1 cellular context compared by ENCODE assay signal in the genomic region with DNA sequence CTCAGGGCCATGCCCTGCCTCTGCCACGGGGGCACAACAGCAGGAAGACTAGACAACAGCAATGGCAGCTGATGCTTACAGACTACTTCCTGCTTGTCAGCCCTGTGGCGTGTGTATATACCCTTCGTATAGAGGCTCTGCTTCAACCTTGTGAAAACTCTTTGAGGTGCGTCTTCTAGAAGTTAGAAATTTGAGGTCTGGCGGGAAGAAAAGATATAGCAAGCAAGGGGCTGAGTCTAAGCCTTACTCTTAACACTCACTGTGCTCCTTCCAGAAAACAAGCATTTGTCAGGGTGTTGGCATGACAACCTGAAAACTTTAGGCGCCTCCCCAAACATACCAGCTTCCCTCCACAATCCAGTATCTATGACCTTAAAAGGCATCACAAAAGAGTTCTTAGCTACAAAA.
TF ChIP-seq lines count a peak whose summit lies in the region.

No MANE protein-coding gene starts in this region.

TF ChIP-seq in GM23338, 12 proteins besides CTCF, POLR2A, EP300 and RAD21 (continued from another document):
- TF ChIP-seq, protein P1, sequence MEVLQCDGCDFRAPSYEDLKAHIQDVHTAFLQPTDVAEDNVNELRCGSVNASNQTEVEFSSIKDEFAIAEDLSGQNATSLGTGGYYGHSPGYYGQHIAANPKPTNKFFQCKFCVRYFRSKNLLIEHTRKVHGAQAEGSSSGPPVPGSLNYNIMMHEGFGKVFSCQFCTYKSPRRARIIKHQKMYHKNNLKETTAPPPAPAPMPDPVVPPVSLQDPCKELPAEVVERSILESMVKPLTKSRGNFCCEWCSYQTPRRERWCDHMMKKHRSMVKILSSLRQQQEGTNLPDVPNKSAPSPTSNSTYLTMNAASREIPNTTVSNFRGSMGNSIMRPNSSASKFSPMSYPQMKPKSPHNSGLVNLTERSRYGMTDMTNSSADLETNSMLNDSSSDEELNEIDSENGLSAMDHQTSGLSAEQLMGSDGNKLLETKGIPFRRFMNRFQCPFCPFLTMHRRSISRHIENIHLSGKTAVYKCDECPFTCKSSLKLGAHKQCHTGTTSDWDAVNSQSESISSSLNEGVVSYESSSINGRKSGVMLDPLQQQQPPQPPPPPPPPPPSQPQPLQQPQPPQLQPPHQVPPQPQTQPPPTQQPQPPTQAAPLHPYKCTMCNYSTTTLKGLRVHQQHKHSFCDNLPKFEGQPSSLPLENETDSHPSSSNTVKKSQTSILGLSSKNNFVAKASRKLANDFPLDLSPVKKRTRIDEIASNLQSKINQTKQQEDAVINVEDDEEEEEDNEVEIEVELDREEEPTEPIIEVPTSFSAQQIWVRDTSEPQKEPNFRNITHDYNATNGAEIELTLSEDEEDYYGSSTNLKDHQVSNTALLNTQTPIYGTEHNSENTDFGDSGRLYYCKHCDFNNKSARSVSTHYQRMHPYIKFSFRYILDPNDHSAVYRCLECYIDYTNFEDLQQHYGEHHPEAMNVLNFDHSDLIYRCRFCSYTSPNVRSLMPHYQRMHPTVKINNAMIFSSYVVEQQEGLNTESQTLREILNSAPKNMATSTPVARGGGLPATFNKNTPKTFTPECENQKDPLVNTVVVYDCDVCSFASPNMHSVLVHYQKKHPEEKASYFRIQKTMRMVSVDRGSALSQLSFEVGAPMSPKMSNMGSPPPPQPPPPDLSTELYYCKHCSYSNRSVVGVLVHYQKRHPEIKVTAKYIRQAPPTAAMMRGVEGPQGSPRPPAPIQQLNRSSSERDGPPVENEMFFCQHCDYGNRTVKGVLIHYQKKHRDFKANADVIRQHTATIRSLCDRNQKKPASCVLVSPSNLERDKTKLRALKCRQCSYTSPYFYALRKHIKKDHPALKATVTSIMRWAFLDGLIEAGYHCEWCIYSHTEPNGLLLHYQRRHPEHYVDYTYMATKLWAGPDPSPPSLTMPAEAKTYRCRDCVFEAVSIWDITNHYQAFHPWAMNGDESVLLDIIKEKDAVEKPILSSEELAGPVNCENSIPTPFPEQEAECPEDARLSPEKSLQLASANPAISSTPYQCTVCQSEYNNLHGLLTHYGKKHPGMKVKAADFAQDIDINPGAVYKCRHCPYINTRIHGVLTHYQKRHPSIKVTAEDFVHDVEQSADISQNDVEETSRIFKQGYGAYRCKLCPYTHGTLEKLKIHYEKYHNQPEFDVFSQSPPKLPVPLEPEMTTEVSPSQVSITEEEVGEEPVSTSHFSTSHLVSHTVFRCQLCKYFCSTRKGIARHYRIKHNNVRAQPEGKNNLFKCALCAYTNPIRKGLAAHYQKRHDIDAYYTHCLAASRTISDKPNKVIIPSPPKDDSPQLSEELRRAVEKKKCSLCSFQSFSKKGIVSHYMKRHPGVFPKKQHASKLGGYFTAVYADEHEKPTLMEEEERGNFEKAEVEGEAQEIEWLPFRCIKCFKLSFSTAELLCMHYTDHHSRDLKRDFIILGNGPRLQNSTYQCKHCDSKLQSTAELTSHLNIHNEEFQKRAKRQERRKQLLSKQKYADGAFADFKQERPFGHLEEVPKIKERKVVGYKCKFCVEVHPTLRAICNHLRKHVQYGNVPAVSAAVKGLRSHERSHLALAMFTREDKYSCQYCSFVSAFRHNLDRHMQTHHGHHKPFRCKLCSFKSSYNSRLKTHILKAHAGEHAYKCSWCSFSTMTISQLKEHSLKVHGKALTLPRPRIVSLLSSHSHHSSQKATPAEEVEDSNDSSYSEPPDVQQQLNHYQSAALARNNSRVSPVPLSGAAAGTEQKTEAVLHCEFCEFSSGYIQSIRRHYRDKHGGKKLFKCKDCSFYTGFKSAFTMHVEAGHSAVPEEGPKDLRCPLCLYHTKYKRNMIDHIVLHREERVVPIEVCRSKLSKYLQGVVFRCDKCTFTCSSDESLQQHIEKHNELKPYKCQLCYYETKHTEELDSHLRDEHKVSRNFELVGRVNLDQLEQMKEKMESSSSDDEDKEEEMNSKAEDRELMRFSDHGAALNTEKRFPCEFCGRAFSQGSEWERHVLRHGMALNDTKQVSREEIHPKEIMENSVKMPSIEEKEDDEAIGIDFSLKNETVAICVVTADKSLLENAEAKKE (CRISPR knock-in tag; IDR thresholded peaks at IDR 0.05): no peak
- TF ChIP-seq EZH2 (IDR thresholded peaks at IDR 0.05; ENCODE audit: low read depth, unreplicated experiment): no peak
- no peak for TF ChIP-seq CREB1 (CRISPR knock-in tag; IDR thresholded peaks at IDR 0.05; ENCODE audit: low read depth)
- TF ChIP-seq ZNF114 (CRISPR knock-in tag; IDR thresholded peaks at IDR 0.05): no peak
- TF ChIP-seq, protein P2, sequence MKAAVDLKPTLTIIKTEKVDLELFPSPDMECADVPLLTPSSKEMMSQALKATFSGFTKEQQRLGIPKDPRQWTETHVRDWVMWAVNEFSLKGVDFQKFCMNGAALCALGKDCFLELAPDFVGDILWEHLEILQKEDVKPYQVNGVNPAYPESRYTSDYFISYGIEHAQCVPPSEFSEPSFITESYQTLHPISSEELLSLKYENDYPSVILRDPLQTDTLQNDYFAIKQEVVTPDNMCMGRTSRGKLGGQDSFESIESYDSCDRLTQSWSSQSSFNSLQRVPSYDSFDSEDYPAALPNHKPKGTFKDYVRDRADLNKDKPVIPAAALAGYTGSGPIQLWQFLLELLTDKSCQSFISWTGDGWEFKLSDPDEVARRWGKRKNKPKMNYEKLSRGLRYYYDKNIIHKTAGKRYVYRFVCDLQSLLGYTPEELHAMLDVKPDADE (IDR thresholded peaks at IDR 0.05): no peak
- no peak for TF ChIP-seq EZH2phosphoT487 (IDR thresholded peaks at IDR 0.05; ENCODE audit: unreplicated experiment)
